Comparison of ENCODE assay signal across 1 cellular context in genomic region chr14:66610154-66610563, GRCh38.
TF ChIP-seq lines count a peak whose summit lies in the region.

No MANE protein-coding gene starts in this region.

TF ChIP-seq in A549, 52 proteins besides CTCF, POLR2A, EP300 and RAD21 (continued from another document):
- TF ChIP-seq CBX8 (IDR thresholded peaks at IDR 0.05) (no peak), PBX3 (IDR thresholded peaks at IDR 0.05) (no peak)
